ENCODE assay signal across 1 cellular context in genomic region chr10:132163278-132163765, GRCh38.
TF ChIP-seq lines count a peak whose summit lies in the region.

No MANE protein-coding gene starts in this region.

TF ChIP-seq in GM12878, 131 proteins besides CTCF, POLR2A, EP300 and RAD21 (continued from another document):
- TF ChIP-seq ZNF592 (IDR thresholded peaks at IDR 0.05): no peak
- no peak for TF ChIP-seq USF1 (IDR thresholded peaks at IDR 0.05; ENCODE audit: borderline replicate concordance, extremely low read length, insufficient read depth, low read depth, low read length)
- TF ChIP-seq IRF3 (IDR thresholded peaks at IDR 0.05): no peak
- TF ChIP-seq CHD4 (IDR thresholded peaks at IDR 0.05): no peak
- TF ChIP-seq BRCA1 (IDR thresholded peaks at IDR 0.05; ENCODE audit: low read depth, low read length): no peak
- no peak for TF ChIP-seq PAX5 (IDR thresholded peaks at IDR 0.05; ENCODE audit: borderline replicate concordance, low read depth, low read length)
- no peak for TF ChIP-seq STAT1 (conservative IDR thresholded peaks at IDR 0.05)
- TF ChIP-seq NFYA (IDR thresholded peaks at IDR 0.05; ENCODE audit: borderline replicate concordance, low read depth, low read length): no peak
- TF ChIP-seq SP1 (IDR thresholded peaks at IDR 0.05; ENCODE audit: low read depth, low read length): no peak
- TF ChIP-seq IRF5 (IDR thresholded peaks at IDR 0.05; ENCODE audit: borderline replicate concordance): no peak
